In the genomic region with DNA sequence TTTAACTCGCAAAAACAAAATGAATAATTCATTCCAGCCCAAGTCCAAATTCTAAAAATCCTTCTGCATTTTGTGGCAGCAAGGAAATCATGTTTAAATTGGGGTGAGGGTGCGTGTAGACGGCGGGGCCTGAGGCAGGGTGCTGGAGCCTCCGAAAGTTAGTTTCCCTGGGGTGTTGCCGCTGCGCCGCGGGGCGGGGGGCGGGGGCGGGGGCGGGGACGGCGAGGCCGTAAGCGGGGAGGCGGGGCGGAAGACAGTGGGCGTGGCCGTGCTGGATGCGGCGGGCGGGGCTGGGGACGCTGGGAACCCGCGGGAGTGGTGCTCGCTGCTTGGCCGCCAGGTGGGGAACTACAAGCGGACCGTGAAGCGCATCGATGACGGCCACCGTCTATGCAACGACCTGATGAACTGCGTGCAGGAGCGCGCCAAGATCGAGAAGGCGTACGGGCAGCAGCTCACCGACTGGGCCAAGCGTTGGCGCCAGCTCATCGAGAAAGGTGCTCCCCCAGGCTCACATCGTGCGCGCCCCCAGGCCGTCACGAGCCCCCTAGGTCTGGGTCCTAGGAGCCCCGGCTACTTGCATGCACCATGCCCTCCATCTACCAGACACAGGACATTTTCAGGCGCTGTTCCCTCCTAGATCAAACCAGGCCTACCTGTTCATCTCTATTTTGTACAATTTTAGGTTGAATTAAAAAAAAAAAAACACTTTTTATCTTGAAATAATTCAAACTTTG, we compare ENCODE assay signal across 8 cellular contexts. TPM values are rescaled to one million over a fixed set of nuclear protein-coding genes. Genes with fewer than 3 reads are reported as not detected.
DNase-seq lines count a peak whose midpoint lies in the region; ATAC-seq and TF ChIP-seq lines count a peak whose summit lies in the region.

No MANE protein-coding gene starts in this region.

- intact Hi-C loops in PC-3 (cut with micrococcal nuclease): loop anchor here (1.0 to 2.0 kb wide), 3 partner anchors 20 to 82 kb away; no protein-coding TSS in a partner anchor
- intact Hi-C loops in esophagus squamous epithelium (cut with DNase I): loop anchor here (5.0 kb wide), 1 partner anchor 80 kb away; no protein-coding TSS in a partner anchor

- no peaks in the 10 kb centered on the region for H3K36me3 ChIP-seq in KMS-11 (ENCODE audit: insufficient read depth)
- no peaks in the 10 kb centered on the region for H3K36me3 ChIP-seq in PC-3 (ENCODE audit: low read depth, low read length)
- H3K36me3 ChIP-seq in esophagus squamous epithelium: no peaks in the 10 kb centered on the region
- no peaks in the 10 kb centered on the region for H3K36me3 ChIP-seq in muscle layer of duodenum (ENCODE audit: control insufficient read depth in 1 of 2, insufficient read depth in 2 of 2, low read length in 2 of 2)

- H3K9me3 ChIP-seq in PC-3 (ENCODE audit: low read length): no peaks in the 10 kb centered on the region
- H3K9me3 ChIP-seq in esophagus squamous epithelium: no peaks in the 10 kb centered on the region
- no peaks in the 10 kb centered on the region for H3K9me3 ChIP-seq in muscle layer of duodenum (ENCODE audit: control insufficient read depth in 1 of 2, low read length in 2 of 2)

- peak; percentile 90 for ATAC-seq in GM21786 (IDR thresholded peaks at IDR 0.05; ENCODE audit: unreplicated experiment)
- peak; percentile 94 for ATAC-seq in PC-3

- CTCF ChIA-PET in PC-3 (lab: Charles Lee): interaction anchor here (0.7 to 0.8 kb wide), 2 partner anchors 82 to 83 kb away, joined by 3 to 4 read pairs; no protein-coding TSS in a partner anchor

- H3K9ac ChIP-seq in KMS-11: peak overlapping the region; percentile 37; the same call in 1 of the 2 replicates
- H3K9ac ChIP-seq in PC-3 (ENCODE audit: low read length): peak overlapping the region; percentile 41; the same call in 1 of the 2 replicates

- H3K27me3 ChIP-seq in KMS-11 (ENCODE audit: insufficient read depth, low read depth): no peaks in the 10 kb centered on the region
- no peaks in the 10 kb centered on the region for H3K27me3 ChIP-seq in PC-3 (ENCODE audit: low read length)
- H3K27me3 ChIP-seq in esophagus squamous epithelium: no peaks in the 10 kb centered on the region
- no peaks in the 10 kb centered on the region for H3K27me3 ChIP-seq in muscle layer of duodenum (ENCODE audit: low read depth, low read length)

- TF ChIP-seq CTCF in KMS-11 (conservative IDR thresholded peaks at IDR 0.05; ENCODE audit: low read depth, low read length) (peak; percentile 37), PC-3 (conservative IDR thresholded peaks at IDR 0.05; ENCODE audit: low read depth, low read length) (peak; percentile 60), esophagus squamous epithelium (IDR thresholded peaks at IDR 0.05) (peak; percentile 67 to 84 (median 74))

- no peaks in the 10 kb centered on the region for H3K9me2 ChIP-seq in PC-3 (replicated peaks; ENCODE audit: low read length)

- H3K79me2 ChIP-seq in KMS-11 (ENCODE audit: insufficient read depth, low read depth) (no peaks in the 10 kb centered on the region), PC-3 (ENCODE audit: low read length) (no peaks in the 10 kb centered on the region)

- DNase-seq in DMS 273 treated with DMSO at 0.1 percent for 48 hours (lab: John Stamatoyannopoulos, UW) (peak; percentile 71), PC-3 (peak; percentile 95), esophagus squamous epithelium (lab: John Stamatoyannopoulos, UW) (peak; percentile 64)
- peak; percentile 97 for DNase-seq in activated T-cell treated with anti-CD3 and anti-CD28 coated beads, Interleukin-2, amount 50 U/mL, for 1 hour
- peak; percentile 98 for DNase-seq in stimulated activated CD8-positive, alpha-beta memory T cell treated with anti-CD3 and anti-CD28 coated beads, Interleukin-4, amount 100 ng/mL, for 48 hours

- peak overlapping the region; percentile 81 for H2AFZ ChIP-seq in KMS-11 (ENCODE audit: low read depth)
- peak overlapping the region; percentile 66 for H2AFZ ChIP-seq in PC-3 (ENCODE audit: low read length)

- no peak for TF ChIP-seq POLR2A in esophagus squamous epithelium (IDR thresholded peaks at IDR 0.05)

- 2 to 26% methylated on average over 4 to 5 of the region's 53 CpGs for WGBS in esophagus squamous epithelium, 2 donors

- no peaks in the 10 kb centered on the region for H4K20me1 ChIP-seq in KMS-11 (ENCODE audit: insufficient read depth)
- H4K20me1 ChIP-seq in PC-3 (ENCODE audit: low read length): no peaks in the 10 kb centered on the region

- BruUV-seq in PC-3 (replicated peaks; lab: Mats Ljungman, UMichigan): no TSS peak

- POLR2A ChIA-PET in PC-3 (lab: Charles Lee; ENCODE audit: unreplicated experiment): interaction anchor here (0.5 kb wide), 1 partner anchor 290 kb away, joined by 3 read pairs; a partner anchor contains a TSS

- no peaks in the 10 kb centered on the region for H3F3A ChIP-seq in PC-3 (ENCODE audit: low read length, unreplicated experiment)

- no peak overlapping the region for H3K27ac ChIP-seq in KMS-11
- H3K27ac ChIP-seq in PC-3 (ENCODE audit: low read length): no peak overlapping the region
- peak overlapping the region in 2 of 4 donors; percentile 58 to 59 for H3K27ac ChIP-seq in esophagus squamous epithelium
- H3K27ac ChIP-seq in muscle layer of duodenum (ENCODE audit: low read length): no peak overlapping the region

- H3K4me3 ChIP-seq in KMS-11 (IDR thresholded peaks at IDR 0.05; ENCODE audit: insufficient read depth, low read depth, low read length) (no peak overlapping the region), PC-3 (ENCODE audit: low read length) (peak overlapping the region; percentile 43; the same call in 1 of the 2 replicates), esophagus squamous epithelium (peak overlapping the region in 3 of 4 donors; percentile 25 to 49 (median 27)), muscle layer of duodenum (ENCODE audit: low read depth in 1 of 2, low read length in 2 of 2) (peak overlapping the region; percentile 7 to 31)

- peaks cover 6% of the 10 kb centered on the region for H3K4me1 ChIP-seq in KMS-11 (ENCODE audit: low read depth, poor library complexity, severe bottlenecking)
- peaks cover 5% of the 10 kb centered on the region; the same call in 1 of the 2 replicates for H3K4me1 ChIP-seq in PC-3 (ENCODE audit: insufficient read depth, low read length)
- H3K4me1 ChIP-seq in esophagus squamous epithelium: peaks cover 0 to 14% (median 11%) of the 10 kb centered on the region in 3 donors
- peaks cover 0 to 6% of the 10 kb centered on the region in 2 donors for H3K4me1 ChIP-seq in muscle layer of duodenum (ENCODE audit: control insufficient read depth in 1 of 2, insufficient read depth in 2 of 2, low read length in 2 of 2)

- H3K4me2 ChIP-seq in KMS-11 (peak overlapping the region; percentile 75; the same call in 1 of the 2 replicates), PC-3 (ENCODE audit: low read length) (peak overlapping the region; percentile 76)

RNA-seq across cellular contexts. Expression of a gene that starts 29.0 kb away (rescaled TPM):
- total RNA-seq in PC-3 (2014; rRNA removed) (190 and 205 TPM in 2 replicates), esophagus squamous epithelium (under 1 TPM in 1 of 4 donors, not detected in 3; 0.79 TPM)

Comparison
In these comparisons a context has a peak if more than half of its experiments do, and no peak if none do; other contexts are left out.
1. RNA of a gene that starts 29.0 kb away (total RNA-seq): 190 to 205 TPM in PC-3; 0.79 TPM in esophagus squamous epithelium; every median in the first group is over 100 times any median in the second.
2. Peak in every context shown above with its lines, with median percentiles within 50 percentile points of each other: DNase-seq and CTCF ChIP-seq.